In genomic region chr11:109309153-109309552, GRCh38 we compare ENCODE assay signal across 15 cellular contexts.
DNase-seq lines count a peak whose midpoint lies in the region; ATAC-seq and FAIRE-seq lines count a peak whose summit lies in the region.
"Had no signal": no experiment of that assay in that cellular context is flagged by ENCODE, and none has a peak within 500 bp of the region (broad histone marks: within the 10 kb centered on the region; RNA-seq: fewer than 3 reads in every experiment).

No MANE protein-coding gene starts in this region.

- no peaks in the 10 kb centered on the region for H3K36me3 Mint-ChIP-seq in immature natural killer cell
- H3K36me3 Mint-ChIP-seq: activated naive CD8-positive, alpha-beta T cell treated with anti-CD3 and anti-CD28 coated beads, Interleukin-2, amount 10 ng/mL, durations not matched to agents 7 days and 5 days had no signal

- no peak for FAIRE-seq in RCC 7860 (lab: Jason Lieb, UNC)

- no peak for ATAC-seq in HG03469 (IDR thresholded peaks at IDR 0.05; ENCODE audit: unreplicated experiment)
- ATAC-seq: heart right ventricle, T-helper 17 cell had no signal

- DNase-seq in DMS79 (lab: John Stamatoyannopoulos, UW) (peak; percentile 92), NCI-H187 treated with DMSO at 0.1 percent for 48 hours (lab: John Stamatoyannopoulos, UW) (peak; percentile 59), RCC 7860 (ENCODE audit: low spot score) (peak; percentile 17), glomerular visceral epithelial cell (ENCODE audit: extremely low spot score) (peak; percentile 73), immature natural killer cell (no peak), OCI-M1 (lab: John Stamatoyannopoulos, UW) (no peak), UCSD-AML1 (lab: John Stamatoyannopoulos, UW; ENCODE audit: unreplicated experiment) (no peak)
- DNase-seq: activated CD4-positive, alpha-beta T cell treated with anti-CD3 and anti-CD28 coated beads for 4 hours; activated naive CD8-positive, alpha-beta T cell treated with anti-CD3 and anti-CD28 coated beads, Interleukin-2, amount 10 ng/mL, durations not matched to agents 7 days and 5 days; activated T-cell treated with anti-CD3 and anti-CD28 coated beads for 4 hours; AML-193; heart right ventricle; T-helper 17 cell had no signal

- H3K4me3 Mint-ChIP-seq in immature natural killer cell, result no peak overlapping the region
- H3K4me3 Mint-ChIP-seq: activated naive CD8-positive, alpha-beta T cell treated with anti-CD3 and anti-CD28 coated beads, Interleukin-2, amount 10 ng/mL, durations not matched to agents 7 days and 5 days; stimulated activated naive CD8-positive, alpha-beta T cell treated with anti-CD3 and anti-CD28 coated beads, Interleukin-15, Interleukin-2, amounts not matched to agents 100 ng/mL and 50 ng/mL, for 24 hours; T-helper 17 cell had no signal

- H3K27me3 Mint-ChIP-seq in immature natural killer cell (ENCODE audit: low read depth in 3 of 3), result no peaks in the 10 kb centered on the region
- H3K27me3 Mint-ChIP-seq: activated naive CD8-positive, alpha-beta T cell treated with anti-CD3 and anti-CD28 coated beads, Interleukin-2, amount 10 ng/mL, durations not matched to agents 7 days and 5 days; stimulated activated naive CD8-positive, alpha-beta T cell treated with anti-CD3 and anti-CD28 coated beads, Interleukin-15, Interleukin-2, amounts not matched to agents 100 ng/mL and 50 ng/mL, for 24 hours; T-helper 17 cell had no signal

- H3K4me1 Mint-ChIP-seq in immature natural killer cell, result no peaks in the 10 kb centered on the region
- H3K4me1 Mint-ChIP-seq: activated naive CD8-positive, alpha-beta T cell treated with anti-CD3 and anti-CD28 coated beads, Interleukin-2, amount 10 ng/mL, durations not matched to agents 7 days and 5 days; T-helper 17 cell had no signal

- no peak overlapping the region for H3K27ac Mint-ChIP-seq in immature natural killer cell
- H3K27ac Mint-ChIP-seq: activated naive CD8-positive, alpha-beta T cell treated with anti-CD3 and anti-CD28 coated beads, Interleukin-2, amount 10 ng/mL, durations not matched to agents 7 days and 5 days; stimulated activated naive CD8-positive, alpha-beta T cell treated with anti-CD3 and anti-CD28 coated beads, Interleukin-15, Interleukin-2, amounts not matched to agents 100 ng/mL and 50 ng/mL, for 24 hours; T-helper 17 cell had no signal

- peaks cover 0 to 2% (median 0%) of the 10 kb centered on the region in 6 donors for H3K9me3 Mint-ChIP-seq in immature natural killer cell
- H3K9me3 Mint-ChIP-seq: activated naive CD8-positive, alpha-beta T cell treated with anti-CD3 and anti-CD28 coated beads, Interleukin-2, amount 10 ng/mL, durations not matched to agents 7 days and 5 days; stimulated activated naive CD8-positive, alpha-beta T cell treated with anti-CD3 and anti-CD28 coated beads, Interleukin-15, Interleukin-2, amounts not matched to agents 100 ng/mL and 50 ng/mL, for 24 hours had no signal

Comparison
In these comparisons a context has a peak if more than half of its experiments do, and no peak if none do; other contexts are left out.
1. DNase-seq: peak in DMS79 (single experiment), NCI-H187 treated with DMSO at 0.1 percent for 48 hours (single experiment), RCC 7860 (single experiment) and glomerular visceral epithelial cell (single experiment); none in immature natural killer cell (0 of 3), OCI-M1 (single experiment) and UCSD-AML1 (single experiment).